21 cellular contexts compared by ENCODE assay signal in the genomic region with DNA sequence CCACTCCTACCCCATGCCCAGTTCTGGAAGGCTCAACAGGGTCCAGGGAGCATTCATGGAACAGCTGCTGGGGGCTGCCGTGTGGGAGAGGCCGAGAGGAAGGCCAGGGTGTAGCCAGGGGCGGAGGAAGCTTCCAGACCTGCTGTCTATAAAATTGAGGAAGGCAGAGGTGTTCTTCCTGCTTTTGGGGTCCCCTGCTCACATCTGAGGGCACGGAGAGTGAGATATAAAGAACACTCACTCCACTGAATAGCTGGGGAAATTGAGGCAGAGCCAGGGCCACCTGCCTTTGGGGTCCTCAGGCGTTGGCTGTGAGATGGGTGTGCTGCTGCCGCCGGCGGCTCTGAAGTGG. TPM values are rescaled to one million over a fixed set of nuclear protein-coding genes. Genes with fewer than 3 reads are reported as not detected.
DNase-seq lines count a peak whose midpoint lies in the region; ATAC-seq, FAIRE-seq and TF ChIP-seq lines count a peak whose summit lies in the region.
"Had no signal": no experiment of that assay in that cellular context is flagged by ENCODE, and none has a peak within 500 bp of the region (broad histone marks: within the 10 kb centered on the region; RNA-seq: fewer than 3 reads in every experiment).

No MANE protein-coding gene starts in this region.

- WGBS in H1 (ENCODE audit: extremely low coverage in 1 of 2, insufficient coverage in 1 of 2, insufficient read length in 1 of 2, insufficient replicate concordance in 2 of 2, low coverage in 1 of 2, low lambda C conversion rate in 2 of 2, missing lambda C conversion rate in 1 of 2), 2 experiments: 84% methylated on average over 8 of the region's 8 CpGs; no CpG with 5 or more reads in 1 of the 2 experiments
- WGBS in trophoblast cell (ENCODE audit: extremely low coverage, insufficient coverage, insufficient read length): no CpG with 5 or more reads among the region's 8 CpGs
- 78 to 88% methylated on average over 5 to 8 of the region's 8 CpGs for WGBS in upper lobe of left lung, 2 donors

- peak overlapping the region; percentile 35; the same call in 1 of the 2 replicates for H2BK5ac ChIP-seq in H1 (ENCODE audit: low read depth, low read length)
- no peak overlapping the region for H2BK5ac ChIP-seq in trophoblast cell (ENCODE audit: low read depth, low read length, poor library complexity)

- H3K4me1 ChIP-seq in H1 (replicated peaks in 1 of 4; ENCODE audit: control insufficient read depth in 3 of 4, insufficient read depth in 4 of 4, low read length in 3 of 4): no peaks in the 10 kb centered on the region; a peak in 1 of 7 replicates
- peaks cover 42 to 43% of the 10 kb centered on the region in 2 experiments for H3K4me1 ChIP-seq in trophoblast cell (ENCODE audit: control insufficient read depth in 1 of 2, insufficient read depth in 2 of 2, low read length in 2 of 2)
- H3K4me1 ChIP-seq in upper lobe of left lung: peaks cover 67 to 88% (median 73%) of the 10 kb centered on the region in 4 donors

- no peak overlapping the region for H3K18ac ChIP-seq in H1 (ENCODE audit: extremely low read depth, low read length)
- H3K18ac ChIP-seq in trophoblast cell (ENCODE audit: low read length): peak overlapping the region; percentile 42

- no peak overlapping the region for H3K4me3 ChIP-seq in H1 (ENCODE audit: extremely low read depth in 1 of 4, insufficient read depth in 2 of 4, low read depth in 3 of 4, low read length in 4 of 4)
- H3K4me3 ChIP-seq in trophoblast cell (ENCODE audit: low read depth, low read length): no peak overlapping the region
- no peak overlapping the region for H3K4me3 ChIP-seq in upper lobe of left lung

- H2AFZ ChIP-seq in H1 (ENCODE audit: low read length): no peak overlapping the region
- H2AFZ ChIP-seq in trophoblast cell (ENCODE audit: insufficient read depth, low read length, poor library complexity): no peak overlapping the region

- TF ChIP-seq EP300 in H1 (IDR thresholded peaks at IDR 0.05; ENCODE audit: borderline replicate concordance in 1 of 2, low read depth in 2 of 2, low read length in 2 of 2): no peak
- no peak for TF ChIP-seq EP300 in upper lobe of left lung (IDR thresholded peaks at IDR 0.05)

- H3K4ac ChIP-seq in H1 (replicated peaks; ENCODE audit: insufficient read length, low read depth, low read length) (no peak overlapping the region), trophoblast cell (ENCODE audit: low read depth, low read length) (peak overlapping the region; percentile 3)

- no peaks in the 10 kb centered on the region for H3K9me3 ChIP-seq in H1 (ENCODE audit: insufficient read depth in 2 of 2, low read depth in 1 of 2, low read length in 1 of 2)
- H3K9me3 ChIP-seq in trophoblast cell (ENCODE audit: insufficient read depth, low read depth, low read length): no peaks in the 10 kb centered on the region
- H3K9me3 ChIP-seq in upper lobe of left lung: no peaks in the 10 kb centered on the region
- H3K9me3 ChIP-seq: spleen had no signal

- H3K27me3 ChIP-seq in H1 (replicated peaks in 1 of 4; ENCODE audit: control insufficient read depth in 3 of 4, extremely low read depth in 1 of 4, insufficient read depth in 3 of 4, low read length in 3 of 4) (no peaks in the 10 kb centered on the region), trophoblast cell (ENCODE audit: insufficient read depth, low read length) (no peaks in the 10 kb centered on the region), upper lobe of left lung (no peaks in the 10 kb centered on the region)
- H3K27me3 ChIP-seq: spleen had no signal

- H2BK15ac ChIP-seq in H1 (ENCODE audit: low read length): no peak overlapping the region

- no peak overlapping the region for H3K27ac ChIP-seq in H1 (ENCODE audit: low read depth, low read length)
- no peak overlapping the region for H3K27ac ChIP-seq in trophoblast cell (ENCODE audit: low read depth, low read length)
- H3K27ac ChIP-seq in upper lobe of left lung: peak overlapping the region in 3 of 4 donors; percentile 13 to 78 (median 69)

- DNase-seq in activated CD8-positive, alpha-beta T cell treated with anti-CD3 and anti-CD28 coated beads, Interleukin-2, amount 10 ng/mL, durations not matched to agents 7 days and 5 days: no peak
- DNase-seq in activated CD8-positive, alpha-beta T cell treated with anti-CD3 and anti-CD28 coated beads for 36 hours: no peak
- DNase-seq in H1 (ENCODE audit: low read depth in 1 of 2, low spot score in 2 of 2) (no peak), trophoblast cell (no peak), upper lobe of left lung (no peak), endothelial cell (ENCODE audit: low spot score) (no peak), NCI-H526 treated with DMSO at 0.1 percent for 48 hours (lab: John Stamatoyannopoulos, UW) (no peak), DMS 273 (lab: John Stamatoyannopoulos, UW; ENCODE audit: unreplicated experiment) (no peak)
- DNase-seq: 8988T; activated CD4-positive, alpha-beta T cell treated with anti-CD3 and anti-CD28 coated beads for 4 hours; activated CD8-positive, alpha-beta memory T cell treated with anti-CD3 and anti-CD28 coated beads, Interleukin-2, amount 50 U/mL, for 4 hours; activated gamma-delta T cell treated with Interleukin-2 at 50 U/mL for 16 hours; effector memory CD4-positive, alpha-beta T cell; islet precursor cell; Kasumi-1; mesendoderm; naive thymus-derived CD8-positive, alpha-beta T cell; NCI-H510A treated with DMSO at 0.1 percent for 48 hours; spleen had no signal

- no peak overlapping the region for H3K4me3 Mint-ChIP-seq in activated CD8-positive, alpha-beta T cell treated with anti-CD3 and anti-CD28 coated beads, Interleukin-2, amount 10 ng/mL, durations not matched to agents 7 days and 5 days
- H3K4me3 Mint-ChIP-seq in activated CD8-positive, alpha-beta T cell treated with anti-CD3 and anti-CD28 coated beads for 36 hours: no peak overlapping the region
- H3K4me3 Mint-ChIP-seq in endothelial cell (ENCODE audit: unreplicated experiment): no peak overlapping the region
- H3K4me3 Mint-ChIP-seq: naive thymus-derived CD8-positive, alpha-beta T cell had no signal

- no peak overlapping the region for H2BK12ac ChIP-seq in H1 (ENCODE audit: low read depth, low read length)
- no peak overlapping the region for H2BK12ac ChIP-seq in trophoblast cell (ENCODE audit: low read length)

- H4K91ac ChIP-seq in H1 (replicated peaks; ENCODE audit: insufficient read length, low read length): no peak overlapping the region
- H4K91ac ChIP-seq in trophoblast cell (ENCODE audit: low read depth, low read length): no peak overlapping the region

- no peaks in the 10 kb centered on the region for H3K4me1 Mint-ChIP-seq in activated CD8-positive, alpha-beta T cell treated with anti-CD3 and anti-CD28 coated beads, Interleukin-2, amount 10 ng/mL, durations not matched to agents 7 days and 5 days (ENCODE audit: low read depth)
- H3K4me1 Mint-ChIP-seq in activated CD8-positive, alpha-beta T cell treated with anti-CD3 and anti-CD28 coated beads for 36 hours (ENCODE audit: low read depth): no peaks in the 10 kb centered on the region
- H3K4me1 Mint-ChIP-seq in endothelial cell (ENCODE audit: unreplicated experiment): no peaks in the 10 kb centered on the region

- CTCF ChIA-PET in activated CD8-positive, alpha-beta T cell treated with anti-CD3 and anti-CD28 coated beads, Interleukin-2, amount 10 ng/mL, durations not matched to agents 7 days and 5 days (lab: Charles Lee): no interaction called here
- CTCF ChIA-PET in activated CD8-positive, alpha-beta T cell treated with anti-CD3 and anti-CD28 coated beads for 36 hours (lab: Charles Lee): no interaction called here
- CTCF ChIA-PET in H1 (lab: Charles Lee; ENCODE audit: partially characterized antibody): interaction anchor here (0.8 to 1.5 kb wide), 4 partner anchors 9 to 219 kb away, joined by 3 read pairs; no protein-coding TSS in a partner anchor

- no peaks in the 10 kb centered on the region for H3K27me3 Mint-ChIP-seq in activated CD8-positive, alpha-beta T cell treated with anti-CD3 and anti-CD28 coated beads, Interleukin-2, amount 10 ng/mL, durations not matched to agents 7 days and 5 days (ENCODE audit: low read depth)
- H3K27me3 Mint-ChIP-seq in activated CD8-positive, alpha-beta T cell treated with anti-CD3 and anti-CD28 coated beads for 36 hours: no peaks in the 10 kb centered on the region
- peaks cover 6% of the 10 kb centered on the region for H3K27me3 Mint-ChIP-seq in endothelial cell (ENCODE audit: unreplicated experiment)
- H3K27me3 Mint-ChIP-seq: naive thymus-derived CD8-positive, alpha-beta T cell had no signal

- no peak for FAIRE-seq in H1 (lab: Jason Lieb, UNC)
- FAIRE-seq: HTR-8/SVneo, TTC549 had no signal

- no peak overlapping the region for H2BK20ac ChIP-seq in H1 (ENCODE audit: low read length)

- H3K56ac ChIP-seq in H1 (replicated peaks; ENCODE audit: insufficient read length, low read depth, low read length): no peak overlapping the region

- H3K36me3 ChIP-seq in H1 (ENCODE audit: control insufficient read depth in 2 of 4, insufficient read depth in 4 of 4, low read length in 3 of 4) (no peaks in the 10 kb centered on the region), trophoblast cell (ENCODE audit: control insufficient read depth in 1 of 2, insufficient read depth in 2 of 2, low read length in 2 of 2) (no peaks in the 10 kb centered on the region), upper lobe of left lung (no peaks in the 10 kb centered on the region)

- H3K79me2 ChIP-seq in H1 (ENCODE audit: control insufficient read depth in 1 of 2, insufficient read depth in 2 of 2, low read length in 2 of 2) (peaks cover 0 to 26% of the 10 kb centered on the region in 2 experiments; a peak in 1 of 4 replicates), trophoblast cell (ENCODE audit: control insufficient read depth, insufficient read depth, low read length, poor library complexity) (peaks cover 7% of the 10 kb centered on the region)

- no peak overlapping the region for H4K5ac ChIP-seq in H1 (ENCODE audit: insufficient read length, low read depth, low read length)

- intact Hi-C loops in activated CD8-positive, alpha-beta T cell treated with anti-CD3 and anti-CD28 coated beads for 36 hours (cut with micrococcal nuclease): no loop called here

- H3K23ac ChIP-seq in H1 (ENCODE audit: insufficient read length) (no peak overlapping the region), trophoblast cell (ENCODE audit: low read length) (no peak overlapping the region)

- TF ChIP-seq RAD21 in H1 (IDR thresholded peaks at IDR 0.05 in 1 of 2, conservative IDR thresholded peaks at IDR 0.05 in 1 of 2; ENCODE audit: low read depth in 2 of 2, low read length in 2 of 2): no peak

- H3K14ac ChIP-seq in H1 (ENCODE audit: insufficient read length): no peak overlapping the region
- H3K14ac ChIP-seq in trophoblast cell (ENCODE audit: low read length): no peak overlapping the region

- TF ChIP-seq POLR2A in H1 (IDR thresholded peaks at IDR 0.05; ENCODE audit: control extremely low read depth in 1 of 2, low read depth in 2 of 2, low read length in 2 of 2): no peak
- no peak for TF ChIP-seq POLR2A in upper lobe of left lung (IDR thresholded peaks at IDR 0.05)

- H3K79me1 ChIP-seq in H1 (ENCODE audit: low read depth, low read length) (peaks cover 16% of the 10 kb centered on the region), trophoblast cell (ENCODE audit: low read length) (peaks cover 17% of the 10 kb centered on the region)

- H3K27ac Mint-ChIP-seq in activated CD8-positive, alpha-beta T cell treated with anti-CD3 and anti-CD28 coated beads, Interleukin-2, amount 10 ng/mL, durations not matched to agents 7 days and 5 days: peak overlapping the region; percentile 20
- H3K27ac Mint-ChIP-seq in activated CD8-positive, alpha-beta T cell treated with anti-CD3 and anti-CD28 coated beads for 36 hours: no peak overlapping the region
- no peak overlapping the region for H3K27ac Mint-ChIP-seq in endothelial cell (ENCODE audit: unreplicated experiment)
- H3K27ac Mint-ChIP-seq: naive thymus-derived CD8-positive, alpha-beta T cell had no signal

- H2AK5ac ChIP-seq in H1 (ENCODE audit: low read depth, low read length): no peak overlapping the region
- no peak overlapping the region for H2AK5ac ChIP-seq in trophoblast cell (ENCODE audit: low read length)

- H3K4me2 ChIP-seq in H1 (ENCODE audit: insufficient read depth in 1 of 2, low read depth in 2 of 2, low read length in 2 of 2) (no peak overlapping the region), trophoblast cell (ENCODE audit: low read length) (no peak overlapping the region)

- H3K23me2 ChIP-seq in H1 (ENCODE audit: low read depth, low read length): no peaks in the 10 kb centered on the region

- no peaks in the 10 kb centered on the region for H3K36me3 Mint-ChIP-seq in activated CD8-positive, alpha-beta T cell treated with anti-CD3 and anti-CD28 coated beads, Interleukin-2, amount 10 ng/mL, durations not matched to agents 7 days and 5 days (ENCODE audit: low read depth)
- H3K36me3 Mint-ChIP-seq in activated CD8-positive, alpha-beta T cell treated with anti-CD3 and anti-CD28 coated beads for 36 hours (ENCODE audit: low read depth): no peaks in the 10 kb centered on the region
- H3K36me3 Mint-ChIP-seq in endothelial cell (ENCODE audit: low read depth, unreplicated experiment): peaks cover 4% of the 10 kb centered on the region
- H3K36me3 Mint-ChIP-seq: naive thymus-derived CD8-positive, alpha-beta T cell had no signal

- no peak overlapping the region for H3K9ac ChIP-seq in H1 (replicated peaks in 1 of 4; ENCODE audit: extremely low read depth in 1 of 4, low read depth in 3 of 4, low read length in 3 of 4)
- H3K9ac ChIP-seq in trophoblast cell (ENCODE audit: low read length): no peak overlapping the region

- H2BK120ac ChIP-seq in H1 (replicated peaks; ENCODE audit: low read depth, low read length) (no peak overlapping the region), trophoblast cell (ENCODE audit: insufficient read depth, low read length, poor library complexity) (no peak overlapping the region)

- H4K20me1 ChIP-seq in H1 (replicated peaks in 1 of 2; ENCODE audit: control insufficient read depth in 1 of 2, insufficient read depth in 2 of 2, low read length in 2 of 2): peaks cover 17 to 41% of the 10 kb centered on the region in 2 experiments

- H4K8ac ChIP-seq in H1 (ENCODE audit: extremely low read depth, insufficient read depth, low read length): peak overlapping the region; percentile 11; the same call in 1 of the 2 replicates
- H4K8ac ChIP-seq in trophoblast cell (ENCODE audit: low read depth, low read length): no peak overlapping the region

- no peak overlapping the region for H4K12ac ChIP-seq in trophoblast cell (ENCODE audit: low read depth, low read length)

- no peak for TF ChIP-seq CTCF in activated CD8-positive, alpha-beta T cell treated with anti-CD3 and anti-CD28 coated beads for 36 hours (IDR thresholded peaks at IDR 0.05)
- no peak for TF ChIP-seq CTCF in H1 (IDR thresholded peaks at IDR 0.05; ENCODE audit: control extremely low read depth in 1 of 3, insufficient read depth in 1 of 3, low read depth in 1 of 3, low read length in 3 of 3)
- no peak for TF ChIP-seq CTCF in upper lobe of left lung (IDR thresholded peaks at IDR 0.05)
- no peak for TF ChIP-seq CTCF in endothelial cell (IDR thresholded peaks at IDR 0.05; ENCODE audit: unreplicated experiment)

- H3K9me3 Mint-ChIP-seq in activated CD8-positive, alpha-beta T cell treated with anti-CD3 and anti-CD28 coated beads, Interleukin-2, amount 10 ng/mL, durations not matched to agents 7 days and 5 days (ENCODE audit: insufficient read depth): no peaks in the 10 kb centered on the region
- no peaks in the 10 kb centered on the region for H3K9me3 Mint-ChIP-seq in activated CD8-positive, alpha-beta T cell treated with anti-CD3 and anti-CD28 coated beads for 36 hours
- H3K9me3 Mint-ChIP-seq in endothelial cell (ENCODE audit: unreplicated experiment): no peaks in the 10 kb centered on the region
- H3K9me3 Mint-ChIP-seq: naive thymus-derived CD8-positive, alpha-beta T cell had no signal

- ATAC-seq in activated CD8-positive, alpha-beta T cell treated with anti-CD3 and anti-CD28 coated beads, Interleukin-2, amount 10 ng/mL, durations not matched to agents 7 days and 5 days: no peak
- no peak for ATAC-seq in activated CD8-positive, alpha-beta T cell treated with anti-CD3 and anti-CD28 coated beads for 36 hours
- ATAC-seq in upper lobe of left lung (ENCODE audit: low FRiP score in 2 of 2): no peak
- ATAC-seq: naive thymus-derived CD8-positive, alpha-beta T cell had no signal

- POLR2A ChIA-PET in activated CD8-positive, alpha-beta T cell treated with anti-CD3 and anti-CD28 coated beads, Interleukin-2, amount 10 ng/mL, durations not matched to agents 7 days and 5 days (lab: Charles Lee): no interaction called here
- POLR2A ChIA-PET in activated CD8-positive, alpha-beta T cell treated with anti-CD3 and anti-CD28 coated beads for 36 hours (lab: Charles Lee): no interaction called here
- POLR2A ChIA-PET in H1 (lab: Charles Lee; ENCODE audit: partially characterized antibody): no interaction called here

RNA-seq across cellular contexts. Expression of gene RXRA, which starts 32.7 kb away (rescaled TPM):
- 1 to 10 TPM; 3.8 to 4.2 TPM for total RNA-seq in activated CD8-positive, alpha-beta T cell treated with anti-CD3 and anti-CD28 coated beads, Interleukin-2, amount 10 ng/mL, durations not matched to agents 7 days and 5 days
- 10 to 100 TPM; 23.2 to 23.8 TPM for total RNA-seq in activated CD8-positive, alpha-beta T cell treated with anti-CD3 and anti-CD28 coated beads for 36 hours
- total RNA-seq in H1 (2021; fragmentation: NEBNext Ultra II Directional; extraction: Animal tissue kit (Norgen Biotek cat#: 25700)): 28.1 and 29.4 TPM in 2 replicates
- polyA plus RNA-seq in H1 (2011; rRNA removed): 9.8 and 21.0 TPM in 2 replicates
- 14.3 TPM for polyA plus RNA-seq in H1 (2011; cell fraction: cytosol; rRNA removed)
- polyA plus RNA-seq in H1 (2011; cell fraction: nucleus; rRNA removed): 27.1 TPM
- 14.2 to 23.4 TPM (median 21.5 TPM) in 4 replicates for polyA plus RNA-seq in H1 (2012, experiment 1 of 2)
- polyA plus RNA-seq in H1 (2012, experiment 2 of 2): 17.1 TPM
- polyA plus RNA-seq in H1 (2013, experiment 1 of 2): 14.4 TPM
- polyA plus RNA-seq in H1 (2013, experiment 2 of 2): 14.7 TPM
- 9.7 and 12.2 TPM in 2 replicates for polyA minus RNA-seq in H1 (2011; rRNA and poly(A)+ RNA removed)
- 14.5 TPM for polyA minus RNA-seq in H1 (2011; cell fraction: cytosol; rRNA and poly(A)+ RNA removed)
- polyA minus RNA-seq in H1 (2011; cell fraction: nucleus; rRNA and poly(A)+ RNA removed): 13.4 TPM
- polyA plus RNA-seq in trophoblast cell (2013): 31.7 and 33.2 TPM in 2 replicates
- total RNA-seq in upper lobe of left lung (10 to 100 TPM; 43.8 to 92.7 (median 74.1) TPM), endothelial cell (ENCODE audit: unreplicated experiment) (83.3 TPM)

Comparison
In these comparisons a context has a peak if more than half of its experiments do, and no peak if none do; other contexts are left out.
1. H3K27ac ChIP-seq: peak in upper lobe of left lung (3 of 4); none in H1 (single experiment) and trophoblast cell (single experiment).